Comparison of ENCODE assay signal across 8 cellular contexts in the genomic region with DNA sequence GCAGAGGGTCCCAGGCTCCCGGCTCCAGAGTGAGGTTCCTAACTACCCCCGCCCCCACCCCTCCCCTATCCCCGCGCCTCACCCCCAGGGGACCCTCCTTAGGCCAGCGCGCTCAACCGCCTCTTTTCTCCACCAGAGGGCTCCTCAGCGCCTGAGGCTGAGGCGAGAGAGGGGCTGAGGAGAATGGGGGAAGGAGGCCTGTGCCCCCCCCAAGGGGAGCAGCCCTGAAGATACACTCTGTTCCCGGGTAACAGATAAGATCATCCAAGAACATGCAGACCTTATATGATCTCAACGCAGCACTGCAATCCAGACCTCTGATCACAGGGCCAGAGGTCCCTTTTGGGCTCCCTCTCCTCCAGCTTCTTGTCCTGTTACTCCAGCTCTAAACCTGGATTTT. TPM values are rescaled to one million over a fixed set of nuclear protein-coding genes. Genes with fewer than 3 reads are reported as not detected.
DNase-seq lines count a peak whose midpoint lies in the region; ATAC-seq, FAIRE-seq and TF ChIP-seq lines count a peak whose summit lies in the region.

No MANE protein-coding gene starts in this region.

- H3K4me1 ChIP-seq in Peyer's patch (peaks cover 0 to 17% (median 0%) of the 10 kb centered on the region in 4 donors), HepG2 (ENCODE audit: insufficient read depth, low read length) (peaks cover 8% of the 10 kb centered on the region; the same call in 1 of the 2 replicates), stomach (peaks cover 6 to 26% (median 11%) of the 10 kb centered on the region in 4 donors)

- 0 out of 2 replicates have a peak overlapping the region, but pooled peaks have one; percentile 59 for H3K4me2 ChIP-seq in HepG2 (ENCODE audit: low read depth, low read length)

- H3K27ac ChIP-seq in Peyer's patch (peak overlapping the region in 3 of 4 donors; percentile 30 to 68 (median 54)), HepG2 (ENCODE audit: extremely low read length, insufficient read depth, low read length) (no peak overlapping the region), stomach (peak overlapping the region in 3 of 5 donors; percentile 25 to 44 (median 44))

- 33% methylated on average over 10 of the region's 11 CpGs for WGBS in HepG2 (ENCODE audit: low lambda C conversion rate)
- WGBS in stomach, 5 donors = 47 to 72% (median 53%) methylated on average over 7 to 11 of the region's 11 CpGs

- DNase-seq in Peyer's patch (peak in 2 of 3 donors; percentile 63 to 65), astrocyte of the hippocampus (ENCODE audit: low read depth, low spot score) (peak; percentile 40), HepG2 (ENCODE audit: low spot score) (no peak), stomach (no peak), putamen (ENCODE audit: low spot score) (no peak), NCI-H128 (lab: John Stamatoyannopoulos, UW; ENCODE audit: unreplicated experiment) (no peak), NOMO-1 treated with dmso at 0.1 percent for 144 hours (lab: John Stamatoyannopoulos, UW; ENCODE audit: unreplicated experiment) (no peak)

- FAIRE-seq in HepG2 (lab: Jason Lieb, UNC) = no peak

- H3K36me3 ChIP-seq in Peyer's patch (peaks cover 0 to 10% (median 0%) of the 10 kb centered on the region in 3 donors), HepG2 (replicated peaks in 1 of 2; ENCODE audit: control insufficient read depth in 1 of 2, insufficient read depth in 2 of 2, low read length in 2 of 2) (no peaks in the 10 kb centered on the region), stomach (peaks cover 5 to 42% (median 39%) of the 10 kb centered on the region in 4 donors)

- H4K20me1 ChIP-seq in HepG2 (ENCODE audit: insufficient read depth, low read length) = no peaks in the 10 kb centered on the region

- in situ Hi-C loops in HepG2 (cut with HindIII; ENCODE audit: extremely low pct_ligation_motif_present, low pct_unique_long_range_greater_than_20kb) = loop anchor here (5.0 kb wide), 1 partner anchor 286 kb away; no protein-coding TSS in a partner anchor

- no peak overlapping the region for H2AFZ ChIP-seq in HepG2 (ENCODE audit: low read length)

- TF ChIP-seq CTCF in GM12872 (IDR thresholded peaks at IDR 0.05; ENCODE audit: insufficient read depth, low read depth, low read length) (peak; percentile 62), Peyer's patch (IDR thresholded peaks at IDR 0.05) (peak in 5 of 6 experiments; percentile 28 to 55 (median 46)), HepG2 (CRISPR knock-in tag; IDR thresholded peaks at IDR 0.05) (peak; percentile 56), stomach (IDR thresholded peaks at IDR 0.05) (peak in 4 of 7 experiments; percentile 23 to 66 (median 50))

- TF ChIP-seq POLR2A in Peyer's patch (IDR thresholded peaks at IDR 0.05) (no peak), HepG2 (IDR thresholded peaks at IDR 0.05; ENCODE audit: insufficient read depth in 1 of 2, low read depth in 2 of 2, low read length in 2 of 2) (no peak), stomach (IDR thresholded peaks at IDR 0.05) (no peak)

- TF ChIP-seq RAD21 in HepG2 (CRISPR knock-in tag; IDR thresholded peaks at IDR 0.05) = no peak

- TF ChIP-seq EP300 in HepG2 (IDR thresholded peaks at IDR 0.05; ENCODE audit: low read depth in 2 of 2, low read length in 2 of 2) (no peak), HepG2 (CRISPR knock-in tag; IDR thresholded peaks at IDR 0.05; ENCODE audit: borderline replicate concordance) (no peak), stomach (IDR thresholded peaks at IDR 0.05) (no peak)

- ATAC-seq in HepG2 = peak; percentile 85

- H3K4me3 ChIP-seq in Peyer's patch (no peak overlapping the region), HepG2 (replicated peaks in 1 of 3; ENCODE audit: insufficient read depth in 1 of 3, low read depth in 2 of 3, low read length in 3 of 3) (peak overlapping the region in 1 of 3 experiments; percentile 49; a peak in 1 of 6 replicates), stomach (no peak overlapping the region)

- no peak overlapping the region for H3K9ac ChIP-seq in HepG2 (ENCODE audit: insufficient read depth, low read depth, low read length)

- CTCF ChIA-PET in HepG2 (lab: Yijun Ruan, JAX; ENCODE audit: low intra/inter-chr PET ratio, low total read pairs) = no interaction called here

- H3K27me3 ChIP-seq in Peyer's patch (no peaks in the 10 kb centered on the region), HepG2 (ENCODE audit: control insufficient read depth in 1 of 2, insufficient read depth in 2 of 2, low read length in 2 of 2) (peaks cover 4 to 21% of the 10 kb centered on the region in 2 experiments; a peak in 3 of 5 replicates), stomach (no peaks in the 10 kb centered on the region)

- POLR2A ChIA-PET in HepG2 (lab: Yijun Ruan, JAX) = interaction anchor here (0.9 to 1.7 kb wide), 3 partner anchors 22 to 303 kb away, joined by 3 to 4 read pairs (median 3); partner anchors contain the start of gene UBR2

- H3K9me3 ChIP-seq in Peyer's patch = no peaks in the 10 kb centered on the region
- no peaks in the 10 kb centered on the region for H3K9me3 ChIP-seq in HepG2 (ENCODE audit: low read length)
- H3K9me3 ChIP-seq in stomach = no peaks in the 10 kb centered on the region

- no peaks in the 10 kb centered on the region for H3K79me2 ChIP-seq in HepG2 (ENCODE audit: insufficient read depth, low read length)

- no TSS peak for BruUV-seq in HepG2 (replicated peaks; lab: Mats Ljungman, UMichigan)

- intact Hi-C loops in HepG2 (cut with micrococcal nuclease; ENCODE audit: unreplicated experiment) (no loop called here), stomach (cut with DNase I; ENCODE audit: low total_unique reads) (no loop called here)

TF ChIP-seq in HepG2, 621 proteins besides CTCF, POLR2A, EP300 and RAD21 (continues in another document):
- TF ChIP-seq NR1H2 (CRISPR knock-in tag; IDR thresholded peaks at IDR 0.05; ENCODE audit: borderline replicate concordance, low read depth) (no peak), TMF1 (CRISPR knock-in tag; IDR thresholded peaks at IDR 0.05; ENCODE audit: low read depth) (no peak), THAP7 (CRISPR knock-in tag; IDR thresholded peaks at IDR 0.05) (no peak), RXRB (CRISPR knock-in tag; IDR thresholded peaks at IDR 0.05; ENCODE audit: borderline replicate concordance) (no peak), GABPA (IDR thresholded peaks at IDR 0.05; ENCODE audit: low read depth, low read length) (no peak), GABPA (CRISPR knock-in tag; IDR thresholded peaks at IDR 0.05; ENCODE audit: low read depth) (0 out of 2 replicates have a peak, but pooled peaks have one; percentile 7), MBNL3 (CRISPR knock-in tag; conservative IDR thresholded peaks at IDR 0.05) (no peak), ZNF484 (CRISPR knock-in tag; IDR thresholded peaks at IDR 0.05; ENCODE audit: borderline replicate concordance, low read depth) (no peak), ZNF747 (CRISPR knock-in tag; IDR thresholded peaks at IDR 0.05; ENCODE audit: borderline replicate concordance) (no peak), SIN3A (IDR thresholded peaks at IDR 0.05; ENCODE audit: borderline replicate concordance, low read depth, low read length) (no peak)
- TF ChIP-seq, protein P1, sequence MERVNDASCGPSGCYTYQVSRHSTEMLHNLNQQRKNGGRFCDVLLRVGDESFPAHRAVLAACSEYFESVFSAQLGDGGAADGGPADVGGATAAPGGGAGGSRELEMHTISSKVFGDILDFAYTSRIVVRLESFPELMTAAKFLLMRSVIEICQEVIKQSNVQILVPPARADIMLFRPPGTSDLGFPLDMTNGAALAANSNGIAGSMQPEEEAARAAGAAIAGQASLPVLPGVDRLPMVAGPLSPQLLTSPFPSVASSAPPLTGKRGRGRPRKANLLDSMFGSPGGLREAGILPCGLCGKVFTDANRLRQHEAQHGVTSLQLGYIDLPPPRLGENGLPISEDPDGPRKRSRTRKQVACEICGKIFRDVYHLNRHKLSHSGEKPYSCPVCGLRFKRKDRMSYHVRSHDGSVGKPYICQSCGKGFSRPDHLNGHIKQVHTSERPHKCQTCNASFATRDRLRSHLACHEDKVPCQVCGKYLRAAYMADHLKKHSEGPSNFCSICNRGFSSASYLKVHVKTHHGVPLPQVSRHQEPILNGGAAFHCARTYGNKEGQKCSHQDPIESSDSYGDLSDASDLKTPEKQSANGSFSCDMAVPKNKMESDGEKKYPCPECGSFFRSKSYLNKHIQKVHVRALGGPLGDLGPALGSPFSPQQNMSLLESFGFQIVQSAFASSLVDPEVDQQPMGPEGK (CRISPR knock-in tag; IDR thresholded peaks at IDR 0.05) = peak; percentile 62

RNA-seq across cellular contexts. Expression of gene MRPS10, which starts 43.3 kb away (rescaled TPM):
- total RNA-seq in Peyer's patch (10 to 100 TPM; 14.3 to 24.5 (median 23.0) TPM), HepG2 (2016; rRNA removed; fragmentation: Illumina TruSeq; extraction: Trizol) (54.6 and 79.2 TPM in 2 replicates), stomach (10 to 100 TPM in 2 of 5 donors, 1 to 10 TPM in 3; 8.5 to 38.2 (median 9.9) TPM)
- total RNA-seq in HepG2 (2016; cell fraction: cytosol; rRNA removed; fragmentation: Illumina TruSeq; extraction: Trizol; ENCODE audit: low read depth) = 12.2 and 13.6 TPM in 2 replicates
- total RNA-seq in HepG2 (2016; cell fraction: insoluble cytoplasmic fraction; rRNA removed; fragmentation: Illumina TruSeq; extraction: Trizol) = 55.4 and 85.0 TPM in 2 replicates
- total RNA-seq in HepG2 (2016; cell fraction: membrane; rRNA removed; fragmentation: Illumina TruSeq; extraction: Trizol) = 37.8 and 41.2 TPM in 2 replicates
- 20.0 and 20.7 TPM in 2 replicates for total RNA-seq in HepG2 (2016; cell fraction: nucleus; rRNA removed; fragmentation: Illumina TruSeq; extraction: Trizol)
- polyA plus RNA-seq in HepG2 (2011; rRNA removed) (22.8 and 31.7 TPM in 2 replicates), stomach (10 to 100 TPM; 20.6 to 28.1 (median 24.7) TPM)
- 16.1 and 23.7 TPM in 2 replicates for polyA plus RNA-seq in HepG2 (2011; cell fraction: cytosol; rRNA removed)
- 4.2 and 5.9 TPM in 2 replicates for polyA plus RNA-seq in HepG2 (2011; cell fraction: nucleus; rRNA removed)
- 22.8 and 28.4 TPM in 2 replicates for polyA plus RNA-seq in HepG2 (2012)
- 14.5 and 15.5 TPM in 2 replicates for polyA plus RNA-seq in HepG2 (2016; cell fraction: cytosol; fragmentation: Illumina TruSeq; extraction: Trizol; ENCODE audit: low read depth)
- 81.8 and 85.5 TPM in 2 replicates for polyA plus RNA-seq in HepG2 (2016; cell fraction: insoluble cytoplasmic fraction; fragmentation: Illumina TruSeq; extraction: Trizol; ENCODE audit: low read depth)
- 32.1 and 36.3 TPM in 2 replicates for polyA plus RNA-seq in HepG2 (2016; cell fraction: membrane; fragmentation: Illumina TruSeq; extraction: Trizol; ENCODE audit: low read depth)
- 30.6 and 31.3 TPM in 2 replicates for polyA plus RNA-seq in HepG2 (2016; cell fraction: nucleus; fragmentation: Illumina TruSeq; extraction: Trizol; ENCODE audit: insufficient read depth, low read depth)
- polyA minus RNA-seq in HepG2 (2011; rRNA and poly(A)+ RNA removed; ENCODE audit: low replicate concordance) = 5.2 and 11.4 TPM in 2 replicates
- 13.1 and 14.4 TPM in 2 replicates for polyA minus RNA-seq in HepG2 (2011; cell fraction: cytosol; rRNA and poly(A)+ RNA removed)
- 12.4 and 15.7 TPM in 2 replicates for polyA minus RNA-seq in HepG2 (2011; cell fraction: nucleus; rRNA and poly(A)+ RNA removed)

Comparison
In these comparisons a context has a peak if more than half of its experiments do, and no peak if none do; other contexts are left out.
1. DNase-seq: peak in Peyer's patch (2 of 3) and astrocyte of the hippocampus (single experiment); none in HepG2 (single experiment), stomach (single experiment), putamen (single experiment), NCI-H128 (single experiment) and NOMO-1 treated with dmso at 0.1 percent for 144 hours (single experiment).
2. Peak in every context shown above with its lines, with median percentiles within 50 percentile points of each other: CTCF ChIP-seq.